Comparison of ENCODE assay signal across 8 cellular contexts in genomic region chr15:43948691-43949325, GRCh38.
DNase-seq lines count a peak whose midpoint lies in the region; ATAC-seq and TF ChIP-seq lines count a peak whose summit lies in the region.

No MANE protein-coding gene starts in this region.

- peak; percentile 42 for DNase-seq in activated CD8-positive, alpha-beta memory T cell treated with anti-CD3 and anti-CD28 coated beads, Interleukin-2, amount 10 ng/mL, durations not matched to agents 7 days and 5 days
- DNase-seq in activated CD8-positive, alpha-beta memory T cell treated with anti-CD3 and anti-CD28 coated beads, Interleukin-2, amount 50 U/mL, for 48 hours: no peak
- DNase-seq in HCEC 1CT: peak; percentile 21
- no peak for DNase-seq in stimulated activated naive B cell treated with anti-CD40 and anti-IgM and Interleukin-4, amounts not matched to agents 10 μg/mL and 1 μg/mL and 100 μg/mL, for 72 hours
- no peak for DNase-seq in CD14-positive monocyte (ENCODE audit: low spot score)
- DNase-seq in KG1 (lab: John Stamatoyannopoulos, UW): no peak
- no peak for DNase-seq in SHP77 treated with DMSO at 0.1 percent for 48 hours (lab: John Stamatoyannopoulos, UW)

- peaks cover 6% of the 10 kb centered on the region for H3K27me3 Mint-ChIP-seq in activated CD8-positive, alpha-beta memory T cell treated with anti-CD3 and anti-CD28 coated beads, Interleukin-2, amount 10 ng/mL, durations not matched to agents 7 days and 5 days
- H3K27me3 Mint-ChIP-seq in stimulated activated naive B cell treated with anti-CD40 and anti-IgM and Interleukin-4, amounts not matched to agents 10 μg/mL and 1 μg/mL and 100 μg/mL, for 72 hours: peaks cover 15 to 25% of the 10 kb centered on the region in 2 donors
- H3K27me3 Mint-ChIP-seq in CD14-positive monocyte (ENCODE audit: low read depth in 3 of 3): peaks cover 2 to 10% (median 2%) of the 10 kb centered on the region in 3 donors

- peaks cover 22% of the 10 kb centered on the region for H3K4me1 Mint-ChIP-seq in activated CD8-positive, alpha-beta memory T cell treated with anti-CD3 and anti-CD28 coated beads, Interleukin-2, amount 10 ng/mL, durations not matched to agents 7 days and 5 days
- H3K4me1 Mint-ChIP-seq in stimulated activated naive B cell treated with anti-CD40 and anti-IgM and Interleukin-4, amounts not matched to agents 10 μg/mL and 1 μg/mL and 100 μg/mL, for 72 hours: peaks cover 10 to 15% of the 10 kb centered on the region in 2 donors
- H3K4me1 Mint-ChIP-seq in CD14-positive monocyte: no peaks in the 10 kb centered on the region

- H3K4me3 Mint-ChIP-seq in activated CD8-positive, alpha-beta memory T cell treated with anti-CD3 and anti-CD28 coated beads, Interleukin-2, amount 10 ng/mL, durations not matched to agents 7 days and 5 days: no peak overlapping the region
- H3K4me3 Mint-ChIP-seq in stimulated activated naive B cell treated with anti-CD40 and anti-IgM and Interleukin-4, amounts not matched to agents 10 μg/mL and 1 μg/mL and 100 μg/mL, for 72 hours: no peak overlapping the region
- no peak overlapping the region for H3K4me3 Mint-ChIP-seq in CD14-positive monocyte

- no peaks in the 10 kb centered on the region for H3K9me3 Mint-ChIP-seq in activated CD8-positive, alpha-beta memory T cell treated with anti-CD3 and anti-CD28 coated beads, Interleukin-2, amount 10 ng/mL, durations not matched to agents 7 days and 5 days (ENCODE audit: low read depth)
- H3K9me3 Mint-ChIP-seq in stimulated activated naive B cell treated with anti-CD40 and anti-IgM and Interleukin-4, amounts not matched to agents 10 μg/mL and 1 μg/mL and 100 μg/mL, for 72 hours: no peaks in the 10 kb centered on the region
- peaks cover 0 to 5% (median 0%) of the 10 kb centered on the region in 7 donors for H3K9me3 Mint-ChIP-seq in CD14-positive monocyte

- H3K36me3 Mint-ChIP-seq in activated CD8-positive, alpha-beta memory T cell treated with anti-CD3 and anti-CD28 coated beads, Interleukin-2, amount 10 ng/mL, durations not matched to agents 7 days and 5 days: no peaks in the 10 kb centered on the region
- H3K36me3 Mint-ChIP-seq in stimulated activated naive B cell treated with anti-CD40 and anti-IgM and Interleukin-4, amounts not matched to agents 10 μg/mL and 1 μg/mL and 100 μg/mL, for 72 hours: peaks cover 0 to 1% of the 10 kb centered on the region in 2 donors
- no peaks in the 10 kb centered on the region for H3K36me3 Mint-ChIP-seq in CD14-positive monocyte

- intact Hi-C loops in CD14-positive monocyte (cut with micrococcal nuclease): no loop called here

- CTCF ChIA-PET in activated CD8-positive, alpha-beta memory T cell treated with anti-CD3 and anti-CD28 coated beads, Interleukin-2, amount 10 ng/mL, durations not matched to agents 7 days and 5 days (lab: Charles Lee): interaction anchor here (0.9 kb wide), 1 partner anchor 45 kb away, joined by 3 read pairs; no protein-coding TSS in a partner anchor

- H3K27ac Mint-ChIP-seq in activated CD8-positive, alpha-beta memory T cell treated with anti-CD3 and anti-CD28 coated beads, Interleukin-2, amount 10 ng/mL, durations not matched to agents 7 days and 5 days: peak overlapping the region; percentile 28
- H3K27ac Mint-ChIP-seq in stimulated activated naive B cell treated with anti-CD40 and anti-IgM and Interleukin-4, amounts not matched to agents 10 μg/mL and 1 μg/mL and 100 μg/mL, for 72 hours: no peak overlapping the region
- H3K27ac Mint-ChIP-seq in CD14-positive monocyte: no peak overlapping the region

- TF ChIP-seq CTCF in CD14-positive monocyte (IDR thresholded peaks at IDR 0.05): no peak

- ATAC-seq in activated CD8-positive, alpha-beta memory T cell treated with anti-CD3 and anti-CD28 coated beads, Interleukin-2, amount 10 ng/mL, durations not matched to agents 7 days and 5 days: peak; percentile 53
- ATAC-seq in HG03520 (IDR thresholded peaks at IDR 0.05; ENCODE audit: unreplicated experiment): peak; percentile 72
- ATAC-seq in stimulated activated naive B cell treated with anti-CD40 and anti-IgM and Interleukin-4, amounts not matched to agents 10 μg/mL and 1 μg/mL and 100 μg/mL, for 72 hours (replicated peaks): peak; percentile 71 to 81

Comparison
In these comparisons a context has a peak if more than half of its experiments do, and no peak if none do; other contexts are left out.
1. DNase-seq: peak in activated CD8-positive, alpha-beta memory T cell treated with anti-CD3 and anti-CD28 coated beads, Interleukin-2, amount 10 ng/mL, durations not matched to agents 7 days and 5 days (single experiment) and HCEC 1CT (single experiment); none in activated CD8-positive, alpha-beta memory T cell treated with anti-CD3 and anti-CD28 coated beads, Interleukin-2, amount 50 U/mL, for 48 hours (single experiment), stimulated activated naive B cell treated with anti-CD40 and anti-IgM and Interleukin-4, amounts not matched to agents 10 μg/mL and 1 μg/mL and 100 μg/mL, for 72 hours (single experiment), CD14-positive monocyte (single experiment), KG1 (single experiment) and SHP77 treated with DMSO at 0.1 percent for 48 hours (single experiment).
2. Peak in every context shown above with its lines, with median percentiles within 50 percentile points of each other: ATAC-seq.